22 cellular contexts compared by ENCODE assay signal in the genomic region with DNA sequence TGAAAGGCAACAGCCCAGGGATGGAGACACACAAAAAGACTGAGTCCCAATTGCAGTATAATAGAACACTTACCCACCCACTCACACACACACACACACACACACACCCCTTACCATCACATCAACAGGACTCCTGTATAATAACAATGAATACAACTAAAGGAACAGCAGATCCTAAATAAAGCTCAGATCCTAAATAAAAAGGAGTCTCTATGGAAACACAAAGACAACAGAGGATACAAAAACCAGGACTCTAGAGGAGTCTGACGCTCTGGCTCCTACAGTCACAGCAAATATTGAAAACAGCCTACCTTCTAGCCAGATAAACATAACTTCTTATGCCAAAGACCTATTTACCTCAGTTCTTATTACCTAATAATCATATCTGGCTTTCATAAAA.
DNase-seq lines count a peak whose midpoint lies in the region; ATAC-seq and TF ChIP-seq lines count a peak whose summit lies in the region.
"Had no signal": no experiment of that assay in that cellular context is flagged by ENCODE, and none has a peak within 500 bp of the region (broad histone marks: within the 10 kb centered on the region; RNA-seq: fewer than 3 reads in every experiment).

No MANE protein-coding gene starts in this region.

- no peaks in the 10 kb centered on the region for H3K79me2 ChIP-seq in mammary epithelial cell (ENCODE audit: insufficient read depth, low read length)

- H3K36me3 ChIP-seq in mammary epithelial cell (ENCODE audit: insufficient read depth, low read length), result no peaks in the 10 kb centered on the region
- no peaks in the 10 kb centered on the region for H3K36me3 ChIP-seq in body of pancreas (replicated peaks in 1 of 2; ENCODE audit: insufficient read depth in 1 of 2, low read depth in 2 of 2)
- no peaks in the 10 kb centered on the region for H3K36me3 ChIP-seq in stomach smooth muscle (ENCODE audit: control insufficient read depth in 2 of 2, insufficient read depth in 2 of 2, low read length in 2 of 2)
- H3K36me3 ChIP-seq: BLaER1 treated with 17β-estradiol and CSF1 and Interleukin-3, amounts not matched to agents 10 nM and 100 nM; esophagus muscularis mucosa; WERI-Rb-1 had no signal

- no peaks in the 10 kb centered on the region for H3K36me3 Mint-ChIP-seq in MCF 10A (ENCODE audit: insufficient read depth, unreplicated experiment)
- no peaks in the 10 kb centered on the region for H3K36me3 Mint-ChIP-seq in natural killer cell treated with Interleukin-12 subunit alpha and Interleukin-12 subunit beta and Interleukin-15 and Interleukin-18, amount 100 ng/mL, for 72 hours

- TF ChIP-seq CTCF in mammary epithelial cell (conservative IDR thresholded peaks at IDR 0.05 in 1 of 2, IDR thresholded peaks at IDR 0.05 in 1 of 2; ENCODE audit: extremely low read depth in 1 of 2, insufficient read depth in 1 of 2, low read depth in 1 of 2, low read length in 2 of 2) (no peak), MCF 10A (IDR thresholded peaks at IDR 0.05; ENCODE audit: unreplicated experiment) (no peak), body of pancreas (IDR thresholded peaks at IDR 0.05) (no peak)

- H3K27ac ChIP-seq in mammary epithelial cell (ENCODE audit: insufficient read depth, low read depth, low read length) (no peak overlapping the region), body of pancreas (no peak overlapping the region), stomach smooth muscle (ENCODE audit: low read length) (peak overlapping the region; percentile 63), substantia nigra (ENCODE audit: low read depth, low read length, poor library complexity, severe bottlenecking) (no peak overlapping the region)
- H3K27ac ChIP-seq: BLaER1 treated with 17β-estradiol and CSF1 and Interleukin-3, amounts not matched to agents 10 nM and 100 nM; esophagus muscularis mucosa; WERI-Rb-1 had no signal

- no peaks in the 10 kb centered on the region for H3K27me3 ChIP-seq in mammary epithelial cell (ENCODE audit: insufficient read depth, low read length)
- H3K27me3 ChIP-seq in body of pancreas, result no peaks in the 10 kb centered on the region
- H3K27me3 ChIP-seq in stomach smooth muscle (ENCODE audit: control insufficient read depth in 1 of 2, insufficient read depth in 2 of 2, low read length in 2 of 2), result no peaks in the 10 kb centered on the region
- H3K27me3 ChIP-seq: BLaER1 treated with 17β-estradiol and CSF1 and Interleukin-3, amounts not matched to agents 10 nM and 100 nM; esophagus muscularis mucosa had no signal

- peaks cover 13% of the 10 kb centered on the region for H3K4me1 Mint-ChIP-seq in MCF 10A (ENCODE audit: insufficient read depth, unreplicated experiment)
- no peaks in the 10 kb centered on the region for H3K4me1 Mint-ChIP-seq in natural killer cell treated with Interleukin-12 subunit alpha and Interleukin-12 subunit beta and Interleukin-15 and Interleukin-18, amount 100 ng/mL, for 72 hours (ENCODE audit: low read depth in 2 of 2)

- H4K20me1 ChIP-seq in mammary epithelial cell (ENCODE audit: insufficient read depth, low read length), result no peaks in the 10 kb centered on the region
- H4K20me1 ChIP-seq: BLaER1 treated with 17β-estradiol and CSF1 and Interleukin-3, amounts not matched to agents 10 nM and 100 nM had no signal

- in situ Hi-C loops in mammary epithelial cell (cut with MboI; ENCODE audit: low sequenced_read_pairs in 2 of 2), result no loop called here

- no peaks in the 10 kb centered on the region for H3K27me3 Mint-ChIP-seq in MCF 10A (ENCODE audit: insufficient read depth, unreplicated experiment)
- no peaks in the 10 kb centered on the region for H3K27me3 Mint-ChIP-seq in natural killer cell treated with Interleukin-12 subunit alpha and Interleukin-12 subunit beta and Interleukin-15 and Interleukin-18, amount 100 ng/mL, for 72 hours

- 100% methylated on average over 1 of the region's 1 CpG for WGBS in mammary epithelial cell (ENCODE audit: low coverage, missing lambda C conversion rate)
- 31 to 32% methylated on average over 1 of the region's 1 CpG for WGBS in body of pancreas, 2 donors

- no peak overlapping the region for H3K4me3 Mint-ChIP-seq in MCF 10A (ENCODE audit: unreplicated experiment)
- H3K4me3 Mint-ChIP-seq in natural killer cell treated with Interleukin-12 subunit alpha and Interleukin-12 subunit beta and Interleukin-15 and Interleukin-18, amount 100 ng/mL, for 72 hours, result no peak overlapping the region
- H3K4me3 Mint-ChIP-seq: T-helper 2 cell treated with Interferon-gamma antibody and Interleukin-4, amounts not matched to agents 5 μg/mL and 100 μg/mL, for 36 hours had no signal

- CTCF ChIA-PET in mammary epithelial cell (lab: Charles Lee; ENCODE audit: low non-redundant PET) (no interaction called here), MCF 10A (lab: Yijun Ruan, JAX) (no interaction called here)

- peak; percentile 33 for ATAC-seq in body of pancreas
- ATAC-seq in natural killer cell treated with Interleukin-12 subunit alpha and Interleukin-12 subunit beta and Interleukin-15 and Interleukin-18, amount 100 ng/mL, for 72 hours, result no peak
- ATAC-seq: HepG2, left ventricle myocardium superior, right cardiac atrium had no signal

- no peak for DNase-seq in mammary epithelial cell
- no peak for DNase-seq in MCF 10A (ENCODE audit: unreplicated experiment)
- no peak for DNase-seq in body of pancreas
- peak; percentile 2 for DNase-seq in hepatic stellate cell (ENCODE audit: low spot score)
- no peak for DNase-seq in natural killer cell treated with Interleukin-12 subunit alpha and Interleukin-12 subunit beta and Interleukin-15 and Interleukin-18, amount 100 ng/mL, for 72 hours (ENCODE audit: low spot score)
- DNase-seq in activated naive CD4-positive, alpha-beta T cell treated with anti-CD3 and anti-CD28 coated beads, Interleukin-2, amount 50 U/mL, for 16 hours, result no peak
- no peak for DNase-seq in substantia nigra (lab: John Stamatoyannopoulos, UW)
- DNase-seq: activated CD4-positive, alpha-beta T cell treated with anti-CD3 and anti-CD28 coated beads, Interleukin-2, amount 50 U/mL, for 4 hours; activated CD8-positive, alpha-beta memory T cell treated with anti-CD3 and anti-CD28 coated beads, Interleukin-2, amount 50 U/mL, for 48 hours; activated effector memory CD4-positive, alpha-beta T cell treated with anti-CD3 and anti-CD28 coated beads, Interleukin-2, amount 50 U/mL, for 16 hours; effector CD8-positive, alpha-beta T cell; left ventricle myocardium superior; NCI-H1436; occipital lobe; right cardiac atrium; stimulated activated CD4-positive, alpha-beta T cell treated with anti-CD3 and anti-CD28 coated beads, Interleukin-15, amount 100 ng/mL, for 24 hours; WERI-Rb-1 had no signal

- H3K9me3 ChIP-seq in mammary epithelial cell (replicated peaks; ENCODE audit: insufficient read depth, low read length), result peaks cover 3% of the 10 kb centered on the region
- no peaks in the 10 kb centered on the region for H3K9me3 ChIP-seq in body of pancreas
- H3K9me3 ChIP-seq in stomach smooth muscle (ENCODE audit: control insufficient read depth in 2 of 2, low read length in 2 of 2), result no peaks in the 10 kb centered on the region
- H3K9me3 ChIP-seq: BLaER1 treated with 17β-estradiol and CSF1 and Interleukin-3, amounts not matched to agents 10 nM and 100 nM; esophagus muscularis mucosa had no signal

- POLR2A ChIA-PET in MCF 10A (lab: Yijun Ruan, JAX), result interaction anchor here (0.6 to 0.7 kb wide), 2 partner anchors 11 to 43 kb away, joined by 3 to 4 read pairs; no protein-coding TSS in a partner anchor

- dilution Hi-C loops in mammary epithelial cell (cut with HindIII; ENCODE audit: low sequenced_read_pairs), result no loop called here

- H3K4me3 ChIP-seq in mammary epithelial cell (replicated peaks in 1 of 3; ENCODE audit: insufficient read depth in 1 of 3, low read depth in 2 of 3, low read length in 3 of 3), result no peak overlapping the region
- no peak overlapping the region for H3K4me3 ChIP-seq in body of pancreas
- H3K4me3 ChIP-seq in stomach smooth muscle (ENCODE audit: low read length in 2 of 2), result no peak overlapping the region
- H3K4me3 ChIP-seq: BLaER1 treated with 17β-estradiol and CSF1 and Interleukin-3, amounts not matched to agents 10 nM and 100 nM; esophagus muscularis mucosa had no signal

- no peak overlapping the region for H3K4me2 ChIP-seq in mammary epithelial cell (ENCODE audit: insufficient read depth, low read depth, low read length)

- H3K9ac ChIP-seq in mammary epithelial cell (ENCODE audit: insufficient read depth, low read length) (no peak overlapping the region), stomach smooth muscle (ENCODE audit: low read length in 2 of 2) (no peak overlapping the region)
- H3K9ac ChIP-seq: BLaER1 treated with 17β-estradiol and CSF1 and Interleukin-3, amounts not matched to agents 10 nM and 100 nM had no signal

- BruUV-seq in mammary epithelial cell (replicated peaks; lab: Mats Ljungman, UMichigan), result no TSS peak
- no TSS peak for BruUV-seq in MCF 10A (replicated peaks; lab: Mats Ljungman, UMichigan)

- H3K4me1 ChIP-seq in mammary epithelial cell (ENCODE audit: insufficient read depth, low read length) (peaks cover 15% of the 10 kb centered on the region), body of pancreas (peaks cover 12% of the 10 kb centered on the region), stomach smooth muscle (ENCODE audit: control insufficient read depth, insufficient read depth, low read length) (no peaks in the 10 kb centered on the region)

- TF ChIP-seq POLR2A in body of pancreas (IDR thresholded peaks at IDR 0.05), result no peak

- H3K9me3 Mint-ChIP-seq in MCF 10A (ENCODE audit: unreplicated experiment), result no peaks in the 10 kb centered on the region
- peaks cover 10% of the 10 kb centered on the region for H3K9me3 Mint-ChIP-seq in natural killer cell treated with Interleukin-12 subunit alpha and Interleukin-12 subunit beta and Interleukin-15 and Interleukin-18, amount 100 ng/mL, for 72 hours
- H3K9me3 Mint-ChIP-seq: T-helper 2 cell treated with Interferon-gamma antibody and Interleukin-4, amounts not matched to agents 5 μg/mL and 100 μg/mL, for 36 hours had no signal

- intact Hi-C loops in mammary epithelial cell (cut with micrococcal nuclease) (no loop called here), MCF 10A (cut with micrococcal nuclease) (no loop called here), body of pancreas (cut with DNase I) (no loop called here)

- H3K27ac Mint-ChIP-seq in MCF 10A (ENCODE audit: low read depth, unreplicated experiment), result no peak overlapping the region
- no peak overlapping the region for H3K27ac Mint-ChIP-seq in natural killer cell treated with Interleukin-12 subunit alpha and Interleukin-12 subunit beta and Interleukin-15 and Interleukin-18, amount 100 ng/mL, for 72 hours
- H3K27ac Mint-ChIP-seq: T-helper 2 cell treated with Interferon-gamma antibody and Interleukin-4, amounts not matched to agents 5 μg/mL and 100 μg/mL, for 36 hours had no signal

- peak overlapping the region; percentile 49 for H2AFZ ChIP-seq in mammary epithelial cell (ENCODE audit: low read depth, low read length)
